Comparison of ENCODE assay signal across 1 cellular context in genomic region chr5:98341711-98342042, GRCh38.
TF ChIP-seq lines count a peak whose summit lies in the region.

No MANE protein-coding gene starts in this region.

TF ChIP-seq in SK-N-SH treated with all-trans-retinoic acid at 6 μM for 48 hours, 23 proteins besides CTCF, POLR2A, EP300 and RAD21 (continued from another document):
- TF ChIP-seq ARNTL (CRISPR knock-in tag; IDR thresholded peaks at IDR 0.05; ENCODE audit: borderline replicate concordance, low read depth) = no peak
- TF ChIP-seq TOX (CRISPR knock-in tag; IDR thresholded peaks at IDR 0.05; ENCODE audit: borderline replicate concordance) = no peak
- TF ChIP-seq SNAI2 (CRISPR knock-in tag; IDR thresholded peaks at IDR 0.05) = no peak
- TF ChIP-seq, protein P1, sequence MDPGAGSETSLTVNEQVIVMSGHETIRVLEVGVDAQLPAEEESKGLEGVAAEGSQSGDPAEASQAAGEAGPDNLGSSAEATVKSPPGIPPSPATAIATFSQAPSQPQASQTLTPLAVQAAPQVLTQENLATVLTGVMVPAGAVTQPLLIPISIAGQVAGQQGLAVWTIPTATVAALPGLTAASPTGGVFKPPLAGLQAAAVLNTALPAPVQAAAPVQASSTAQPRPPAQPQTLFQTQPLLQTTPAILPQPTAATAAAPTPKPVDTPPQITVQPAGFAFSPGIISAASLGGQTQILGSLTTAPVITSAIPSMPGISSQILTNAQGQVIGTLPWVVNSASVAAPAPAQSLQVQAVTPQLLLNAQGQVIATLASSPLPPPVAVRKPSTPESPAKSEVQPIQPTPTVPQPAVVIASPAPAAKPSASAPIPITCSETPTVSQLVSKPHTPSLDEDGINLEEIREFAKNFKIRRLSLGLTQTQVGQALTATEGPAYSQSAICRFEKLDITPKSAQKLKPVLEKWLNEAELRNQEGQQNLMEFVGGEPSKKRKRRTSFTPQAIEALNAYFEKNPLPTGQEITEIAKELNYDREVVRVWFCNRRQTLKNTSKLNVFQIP (CRISPR knock-in tag; IDR thresholded peaks at IDR 0.05; ENCODE audit: borderline replicate concordance, low read depth) = no peak
- no peak for TF ChIP-seq PPARA (CRISPR knock-in tag; IDR thresholded peaks at IDR 0.05; ENCODE audit: borderline replicate concordance)
- no peak for TF ChIP-seq CSDC2 (CRISPR knock-in tag; IDR thresholded peaks at IDR 0.05)
